In the genomic region with DNA sequence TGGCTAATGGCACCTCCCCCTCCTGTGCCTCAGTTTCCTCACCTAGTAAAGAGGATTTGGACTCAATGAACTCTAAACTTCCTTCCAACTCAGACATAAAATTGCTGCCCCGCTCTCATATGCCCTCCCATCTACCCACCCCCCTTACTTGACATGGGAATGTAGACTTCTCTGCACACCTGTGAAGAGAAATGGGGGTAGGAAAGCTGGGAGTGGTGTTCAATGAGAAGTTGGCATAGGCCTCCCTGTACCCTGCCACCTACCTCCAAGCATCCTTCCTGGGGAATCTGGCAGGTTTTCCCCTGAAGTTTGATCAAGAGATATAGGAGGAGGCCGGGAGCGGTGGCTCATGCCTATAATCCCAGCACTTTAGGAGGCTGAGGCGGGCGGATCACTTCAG, we compare ENCODE assay signal across 34 cellular contexts. TPM values are rescaled to one million over a fixed set of nuclear protein-coding genes. Genes with fewer than 3 reads are reported as not detected.
"Had no signal": no experiment of that assay in that cellular context is flagged by ENCODE, and none has a peak within 500 bp of the region (broad histone marks: within the 10 kb centered on the region; RNA-seq: fewer than 3 reads in every experiment).

No MANE protein-coding gene starts in this region.

- DNase-seq: effector CD4-positive, alpha-beta T cell; foreskin fibroblast; gastrocnemius medialis; head of caudate nucleus; left cardiac atrium; left lung; mammary epithelial cell; stimulated activated CD4-positive, alpha-beta T cell treated with anti-CD3 and anti-CD28 coated beads, Interleukin-2, amount 100 ng/mL, for 24 hours; stimulated activated CD4-positive, alpha-beta T cell treated with anti-CD3 and anti-CD28 coated beads, Interleukin-4, amount 100 ng/mL, for 24 hours; stimulated activated naive CD4-positive, alpha-beta T cell treated with Interleukin-2 at 50 U/mL for 16 hours; stomach; thyroid gland; trophoblast cell had no signal

- H3K4me2 ChIP-seq: smooth muscle cell had no signal

- ATAC-seq: esophagus mucosa; gastrocnemius medialis; left cardiac atrium; left lung; natural killer cell treated with Interleukin-12 subunit alpha and Interleukin-12 subunit beta and Interleukin-15 and Interleukin-18, amount 100 ng/mL, for 72 hours; sciatic nerve; stimulated activated effector memory CD8-positive, alpha-beta T cell treated with anti-CD3 and anti-CD28 coated beads, Interleukin-12 subunit alpha, Interleukin-12 subunit beta, amount 100 ng/mL, for 72 hours had no signal

- H3K4me3 Mint-ChIP-seq: natural killer cell treated with Interleukin-12 subunit alpha and Interleukin-12 subunit beta and Interleukin-15 and Interleukin-18, amount 100 ng/mL, for 72 hours; neural crest cell; stimulated activated effector memory CD8-positive, alpha-beta T cell treated with anti-CD3 and anti-CD28 coated beads, Interleukin-12 subunit alpha, Interleukin-12 subunit beta, amount 100 ng/mL, for 72 hours had no signal

- H3K9ac ChIP-seq: parathyroid adenoma had no signal

- H3K4me3 ChIP-seq: dorsolateral prefrontal cortex, gastrocnemius medialis, left lung, prostate gland, right atrium auricular region, smooth muscle cell, stomach, thyroid gland, vagina had no signal

- H3K9me3 ChIP-seq: gastrocnemius medialis, left lung, neutrophil, prostate gland, right atrium auricular region, stomach, thyroid gland, vagina had no signal

- H3K27ac ChIP-seq: dorsolateral prefrontal cortex, epithelial cell of prostate, gastrocnemius medialis, left lung, neutrophil, parathyroid adenoma, prostate gland, right atrium auricular region, stomach, thyroid gland, vagina had no signal

- H2AFZ ChIP-seq: parathyroid adenoma had no signal

- H3K27me3 ChIP-seq: dorsolateral prefrontal cortex, gastrocnemius medialis, left lung, neutrophil, right atrium auricular region, stomach, thyroid gland, vagina had no signal

- H3K9me3 Mint-ChIP-seq: natural killer cell treated with Interleukin-12 subunit alpha and Interleukin-12 subunit beta and Interleukin-15 and Interleukin-18, amount 100 ng/mL, for 72 hours; neural crest cell; stimulated activated effector memory CD8-positive, alpha-beta T cell treated with anti-CD3 and anti-CD28 coated beads, Interleukin-12 subunit alpha, Interleukin-12 subunit beta, amount 100 ng/mL, for 72 hours had no signal

- H3K36me3 ChIP-seq: gastrocnemius medialis, neutrophil, prostate gland, right atrium auricular region, thyroid gland, vagina had no signal

- H3K4me1 ChIP-seq: gastrocnemius medialis, prostate gland, right atrium auricular region, thyroid gland had no signal

- H3K27me3 Mint-ChIP-seq: natural killer cell treated with Interleukin-12 subunit alpha and Interleukin-12 subunit beta and Interleukin-15 and Interleukin-18, amount 100 ng/mL, for 72 hours had no signal

- H3K27ac Mint-ChIP-seq: natural killer cell treated with Interleukin-12 subunit alpha and Interleukin-12 subunit beta and Interleukin-15 and Interleukin-18, amount 100 ng/mL, for 72 hours; stimulated activated effector memory CD8-positive, alpha-beta T cell treated with anti-CD3 and anti-CD28 coated beads, Interleukin-12 subunit alpha, Interleukin-12 subunit beta, amount 100 ng/mL, for 72 hours had no signal

- H3K79me2 ChIP-seq: parathyroid adenoma had no signal

- H3K36me3 Mint-ChIP-seq: natural killer cell treated with Interleukin-12 subunit alpha and Interleukin-12 subunit beta and Interleukin-15 and Interleukin-18, amount 100 ng/mL, for 72 hours; stimulated activated effector memory CD8-positive, alpha-beta T cell treated with anti-CD3 and anti-CD28 coated beads, Interleukin-12 subunit alpha, Interleukin-12 subunit beta, amount 100 ng/mL, for 72 hours had no signal

RNA-seq across cellular contexts. Expression of a gene that starts 3.9 kb away (rescaled TPM):
- total RNA-seq: gastrocnemius medialis, glomerular endothelial cell, mononuclear cell, neural crest cell, right atrium auricular region, smooth muscle cell, temporal lobe had no signal
- polyA plus RNA-seq: smooth muscle cell had no signal

RNA-seq across cellular contexts. Expression of a gene that starts 35.5 kb away (rescaled TPM):
- total RNA-seq: dorsolateral prefrontal cortex; gastrocnemius medialis; glomerular endothelial cell; kidney epithelial cell; left cardiac atrium; left lung; mammary epithelial cell; mesenteric fat pad; mononuclear cell; natural killer cell treated with Interleukin-12 subunit alpha and Interleukin-12 subunit beta and Interleukin-15 and Interleukin-18, amount 100 ng/mL, for 72 hours; neural crest cell; osteoblast; prostate gland; right atrium auricular region; sciatic nerve; subcutaneous adipose tissue; temporal lobe; thyroid gland; ureter; vagina had no signal
- polyA plus RNA-seq: mammary epithelial cell had no signal

RNA-seq across cellular contexts. Expression of a gene that starts 54.1 kb away (rescaled TPM):
- total RNA-seq: dorsolateral prefrontal cortex; gastrocnemius medialis; glomerular endothelial cell; kidney epithelial cell; mesenteric fat pad; mononuclear cell; natural killer cell treated with Interleukin-12 subunit alpha and Interleukin-12 subunit beta and Interleukin-15 and Interleukin-18, amount 100 ng/mL, for 72 hours; neural crest cell; osteoblast; right atrium auricular region; sciatic nerve; stomach; subcutaneous adipose tissue; temporal lobe; ureter had no signal
